9 cellular contexts compared by ENCODE assay signal in the genomic region with DNA sequence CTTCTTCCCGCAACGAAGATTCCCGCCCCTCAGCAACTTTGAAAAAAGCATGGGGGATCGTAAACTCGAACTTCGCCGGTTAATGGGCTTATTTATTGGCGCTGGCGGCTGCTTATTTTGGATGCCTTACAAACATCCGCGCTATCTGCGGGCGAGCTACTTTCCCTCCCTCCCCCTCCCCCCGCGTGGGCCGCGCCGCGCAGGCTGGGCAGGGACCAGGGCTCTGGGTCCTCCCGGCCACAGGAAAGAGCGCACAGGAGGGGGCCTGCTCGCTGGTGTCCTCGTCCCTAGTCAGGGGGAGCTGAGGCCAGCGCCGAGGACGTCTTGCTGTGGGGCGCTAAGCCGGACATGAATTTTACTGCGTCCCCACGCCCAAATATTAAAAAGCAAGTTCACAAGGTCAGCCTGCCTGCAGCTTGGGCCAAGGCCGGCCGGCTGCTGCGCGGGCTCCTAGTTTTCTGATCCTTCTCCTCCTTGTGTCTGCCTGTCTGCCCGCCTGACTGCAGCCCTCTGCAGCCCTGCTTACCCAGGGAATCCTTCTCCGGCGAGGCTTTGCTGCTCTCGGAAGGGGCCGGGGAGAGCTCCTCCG. TPM values are rescaled to one million over a fixed set of nuclear protein-coding genes. Genes with fewer than 3 reads are reported as not detected.
A peak's percentile ranks its signal among the peaks of the same experiment; 100 is the strongest.
DNase-seq lines count a peak whose midpoint lies in the region; ATAC-seq lines count a peak whose summit lies in the region.
"Had no signal": no experiment of that assay in that cellular context is flagged by ENCODE, and none has a peak within 500 bp of the region (broad histone marks: within the 10 kb centered on the region; RNA-seq: fewer than 3 reads in every experiment).

No MANE protein-coding gene starts in this region.

- peaks cover 52 to 83% (median 62%) of the 10 kb centered on the region in 3 donors for H3K27me3 Mint-ChIP-seq in naive B cell

- peaks cover 0 to 18% of the 10 kb centered on the region in 2 donors for H3K36me3 Mint-ChIP-seq in naive B cell

- H3K27ac Mint-ChIP-seq in naive B cell, result peak overlapping the region in 1 of 6 donors; percentile 96

- peak overlapping the region in 6 of 8 donors; percentile 42 to 78 (median 69) for H3K4me3 Mint-ChIP-seq in naive B cell

- DNase-seq in ELF-1 (ENCODE audit: low read depth, low spot score), result peak; percentile 70
- peak; percentile 74 for DNase-seq in NCI-H146 treated with DMSO at 0.1 percent for 48 hours (lab: John Stamatoyannopoulos, UW; ENCODE audit: unreplicated experiment)
- peak; percentile 27 for DNase-seq in cerebellar cortex (ENCODE audit: low spot score)
- DNase-seq in naive B cell, result no peak
- no peak for DNase-seq in mucosa of gallbladder (ENCODE audit: low spot score)

- H3K9me3 Mint-ChIP-seq in naive B cell, result peaks cover 2 to 23% (median 5%) of the 10 kb centered on the region in 7 donors
- H3K9me3 Mint-ChIP-seq: T-helper 1 cell treated with Interleukin-12 subunit alpha and Interleukin-12 subunit beta and Interleukin-4 antibody, amounts not matched to agents 30 μg/mL and 1 μg/mL, for 36 hours had no signal

- H3K4me1 Mint-ChIP-seq in naive B cell, result peaks cover 20 to 24% (median 22%) of the 10 kb centered on the region in 3 donors

- peak; percentile 14 to 25 for ATAC-seq in naive B cell (ENCODE audit: low read depth in 2 of 2)
- ATAC-seq in GM18498 (IDR thresholded peaks at IDR 0.05; ENCODE audit: unreplicated experiment), result no peak
- ATAC-seq in GM21576 (IDR thresholded peaks at IDR 0.05; ENCODE audit: unreplicated experiment), result no peak
- ATAC-seq in GM18909 (IDR thresholded peaks at IDR 0.05; ENCODE audit: poor library complexity, unreplicated experiment), result no peak

RNA-seq across cellular contexts. Expression of gene HOXA10, which starts 1.2 kb away (rescaled TPM):
- polyA plus RNA-seq in naive B cell (ENCODE audit: low read depth in 6 of 6), result not detected
- total RNA-seq in mucosa of gallbladder, result 0.12 TPM

RNA-seq across cellular contexts. Expression of gene HOXA9, which starts 7.6 kb away (rescaled TPM):
- not detected for polyA plus RNA-seq in naive B cell (ENCODE audit: low read depth in 6 of 6)
- 0.17 TPM for total RNA-seq in mucosa of gallbladder

RNA-seq across cellular contexts. Expression of gene HOXA11, which starts 12.1 kb away (rescaled TPM):
- polyA plus RNA-seq in naive B cell (ENCODE audit: low read depth in 6 of 6), result not detected
- not detected for total RNA-seq in mucosa of gallbladder

RNA-seq across cellular contexts. Expression of gene HOXA7, which starts 16.4 kb away (rescaled TPM):
- polyA plus RNA-seq in naive B cell (ENCODE audit: low read depth in 6 of 6), result not detected
- not detected for total RNA-seq in mucosa of gallbladder

RNA-seq across cellular contexts. Expression of gene HOXA3, which starts 20.5 kb away (rescaled TPM):
- polyA plus RNA-seq in naive B cell (ENCODE audit: low read depth in 6 of 6), result not detected
- 1.8 TPM for total RNA-seq in mucosa of gallbladder

Comparison
In these comparisons a context has a peak if more than half of its experiments do, and no peak if none do; other contexts are left out.
1. DNase-seq: peak in ELF-1 (single experiment), NCI-H146 treated with DMSO at 0.1 percent for 48 hours (single experiment) and cerebellar cortex (single experiment); none in naive B cell (single experiment) and mucosa of gallbladder (single experiment).
2. ATAC-seq: peak in naive B cell (2 of 2); none in GM18498 (single experiment), GM21576 (single experiment) and GM18909 (single experiment).